ENCODE assay signal across 1 cellular context in genomic region chr14:20690848-20691640, GRCh38.
TF ChIP-seq lines count a peak whose summit lies in the region.

No MANE protein-coding gene starts in this region.

TF ChIP-seq in GM23338, 12 proteins besides CTCF, POLR2A, EP300 and RAD21:
- TF ChIP-seq ZNF114 (CRISPR knock-in tag; IDR thresholded peaks at IDR 0.05) (no peak), EZH2 (IDR thresholded peaks at IDR 0.05; ENCODE audit: low read depth, unreplicated experiment) (no peak), NANOG (IDR thresholded peaks at IDR 0.05; ENCODE audit: borderline replicate concordance) (no peak), STAT1 (IDR thresholded peaks at IDR 0.05; ENCODE audit: unreplicated experiment) (no peak), ZNF462 (CRISPR knock-in tag; IDR thresholded peaks at IDR 0.05) (no peak), POLR2AphosphoS5 (IDR thresholded peaks at IDR 0.05; ENCODE audit: low read depth) (no peak), JUNB (IDR thresholded peaks at IDR 0.05; ENCODE audit: unreplicated experiment) (no peak), EZH2phosphoT487 (IDR thresholded peaks at IDR 0.05; ENCODE audit: unreplicated experiment) (no peak), CREB1 (CRISPR knock-in tag; IDR thresholded peaks at IDR 0.05; ENCODE audit: low read depth) (no peak), REST (IDR thresholded peaks at IDR 0.05; ENCODE audit: unreplicated experiment) (no peak)
- TF ChIP-seq, protein P1, sequence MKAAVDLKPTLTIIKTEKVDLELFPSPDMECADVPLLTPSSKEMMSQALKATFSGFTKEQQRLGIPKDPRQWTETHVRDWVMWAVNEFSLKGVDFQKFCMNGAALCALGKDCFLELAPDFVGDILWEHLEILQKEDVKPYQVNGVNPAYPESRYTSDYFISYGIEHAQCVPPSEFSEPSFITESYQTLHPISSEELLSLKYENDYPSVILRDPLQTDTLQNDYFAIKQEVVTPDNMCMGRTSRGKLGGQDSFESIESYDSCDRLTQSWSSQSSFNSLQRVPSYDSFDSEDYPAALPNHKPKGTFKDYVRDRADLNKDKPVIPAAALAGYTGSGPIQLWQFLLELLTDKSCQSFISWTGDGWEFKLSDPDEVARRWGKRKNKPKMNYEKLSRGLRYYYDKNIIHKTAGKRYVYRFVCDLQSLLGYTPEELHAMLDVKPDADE (IDR thresholded peaks at IDR 0.05): no peak
